In the genomic region with DNA sequence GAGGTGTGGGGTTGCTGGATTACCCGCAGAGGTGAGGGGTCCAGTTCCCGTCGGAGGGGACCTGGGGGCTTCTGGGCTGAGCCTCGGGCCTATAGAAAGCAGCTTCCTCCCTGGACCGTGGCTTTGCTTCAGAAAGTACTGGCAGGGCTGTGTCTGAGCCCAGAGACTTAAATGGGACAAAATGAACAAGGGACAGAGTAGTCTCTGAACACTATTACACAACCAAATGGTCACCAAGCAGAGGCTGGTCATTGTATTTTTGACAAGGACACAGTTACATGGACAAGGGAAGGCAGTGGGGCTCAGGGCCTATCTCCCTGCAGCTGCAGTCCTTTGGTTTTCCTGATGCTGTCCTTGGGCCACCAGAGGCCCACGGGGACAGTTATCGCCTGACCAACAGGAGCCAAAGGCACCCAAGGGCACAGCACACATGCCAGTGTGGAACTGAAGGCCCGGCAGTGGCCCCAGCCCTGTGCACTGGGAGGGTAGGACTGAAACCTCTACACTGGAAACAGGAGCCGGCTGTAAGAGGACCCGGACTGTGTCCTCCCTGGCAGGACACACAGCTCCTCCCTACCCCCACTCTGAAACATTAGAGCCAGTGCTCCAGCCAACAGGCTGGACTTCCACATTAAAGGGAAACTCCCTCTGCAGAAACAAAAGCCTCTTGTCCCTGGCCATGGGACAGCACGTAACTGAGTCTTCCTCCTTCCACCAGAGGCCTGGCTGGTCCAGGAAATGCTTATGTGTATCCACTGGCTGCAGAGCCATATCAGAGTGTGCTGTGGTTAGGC, we compare ENCODE assay signal across 8 cellular contexts. TPM values are rescaled to one million over a fixed set of nuclear protein-coding genes. Genes with fewer than 3 reads are reported as not detected.
A peak's percentile ranks its signal among the peaks of the same experiment; 100 is the strongest.
DNase-seq lines count a peak whose midpoint lies in the region; ATAC-seq and TF ChIP-seq lines count a peak whose summit lies in the region.

No MANE protein-coding gene starts in this region.

- DNase-seq in NCI-H2196 (lab: John Stamatoyannopoulos, UW; ENCODE audit: unreplicated experiment) (peak; percentile 42), right lobe of liver (peak; percentile 65 to 93 (median 91)), stomach (peak; percentile 77), Caco-2 (no peak), DMS53 (lab: John Stamatoyannopoulos, UW) (no peak)

- TF ChIP-seq POLR2A in right lobe of liver (IDR thresholded peaks at IDR 0.05), result peak; percentile 64
- no peak for TF ChIP-seq POLR2A in stomach (IDR thresholded peaks at IDR 0.05)

- no peaks in the 10 kb centered on the region for H3K9me3 Mint-ChIP-seq in Caco-2 (ENCODE audit: unreplicated experiment)

- H3K36me3 ChIP-seq in duodenal mucosa (ENCODE audit: control insufficient read depth in 1 of 2, insufficient read depth in 2 of 2, low read length in 2 of 2) (peaks cover 0 to 31% of the 10 kb centered on the region in 2 donors), right lobe of liver (peaks cover 0 to 10% (median 0%) of the 10 kb centered on the region in 4 donors), stomach (peaks cover 1 to 43% (median 36%) of the 10 kb centered on the region in 4 donors), Caco-2 (ENCODE audit: control insufficient read depth, insufficient read depth, low read length) (peaks cover 1% of the 10 kb centered on the region)

- H3K4me1 ChIP-seq in duodenal mucosa (ENCODE audit: control insufficient read depth in 1 of 2, insufficient read depth in 2 of 2, low read length in 2 of 2) (peaks cover 4 to 7% of the 10 kb centered on the region in 2 donors), right lobe of liver (peaks cover 0 to 59% (median 27%) of the 10 kb centered on the region in 4 donors), stomach (peaks cover 26 to 58% (median 40%) of the 10 kb centered on the region in 4 donors), Caco-2 (peaks cover 24% of the 10 kb centered on the region)

- H3K27ac ChIP-seq in duodenal mucosa (ENCODE audit: low read depth, low read length), result peak overlapping the region; percentile 25
- peak overlapping the region; percentile 70 to 91 (median 79) for H3K27ac ChIP-seq in right lobe of liver
- H3K27ac ChIP-seq in stomach, result peak overlapping the region; percentile 76 to 82 (median 78)

- ATAC-seq in right lobe of liver, result peak; percentile 89 to 97 (median 95)
- ATAC-seq in GM18868 (IDR thresholded peaks at IDR 0.05; ENCODE audit: unreplicated experiment), result no peak
- ATAC-seq in HG02973 (IDR thresholded peaks at IDR 0.05; ENCODE audit: unreplicated experiment), result no peak

- no peak overlapping the region for H3K4me3 Mint-ChIP-seq in Caco-2 (ENCODE audit: unreplicated experiment)

- peaks cover 17% of the 10 kb centered on the region for H3K4me1 Mint-ChIP-seq in Caco-2 (ENCODE audit: low read depth, unreplicated experiment)

- CTCF ChIA-PET in Caco-2 (lab: Charles Lee), result no interaction called here

- H3K27ac Mint-ChIP-seq in Caco-2 (ENCODE audit: unreplicated experiment), result no peak overlapping the region

- WGBS in right lobe of liver (ENCODE audit: insufficient coverage, low coverage, low lambda C conversion rate, missing lambda C conversion rate), result 19% methylated on average over 9 of the region's 11 CpGs
- 49 to 74% (median 54%) methylated on average over 9 to 11 of the region's 11 CpGs for WGBS in stomach, 5 donors

- no peak overlapping the region for H3K9ac ChIP-seq in duodenal mucosa (ENCODE audit: low read depth in 1 of 2, low read length in 2 of 2)

- TF ChIP-seq CTCF in right lobe of liver (IDR thresholded peaks at IDR 0.05) (no peak), stomach (IDR thresholded peaks at IDR 0.05) (no peak), Caco-2 (IDR thresholded peaks at IDR 0.05; ENCODE audit: insufficient read depth in 1 of 2, low read depth in 1 of 2, low read length in 1 of 2, severe bottlenecking in 1 of 2, unreplicated experiment in 1 of 2) (no peak)

- POLR2A ChIA-PET in Caco-2 (lab: Charles Lee), result no interaction called here

- no peaks in the 10 kb centered on the region for H3K27me3 Mint-ChIP-seq in Caco-2 (ENCODE audit: insufficient read depth, unreplicated experiment)

- H3K27me3 ChIP-seq in duodenal mucosa (ENCODE audit: control insufficient read depth in 1 of 2, insufficient read depth in 2 of 2, low read length in 2 of 2) (no peaks in the 10 kb centered on the region), right lobe of liver (no peaks in the 10 kb centered on the region), stomach (no peaks in the 10 kb centered on the region), Caco-2 (replicated peaks; ENCODE audit: control insufficient read depth, insufficient read depth, low read length) (no peaks in the 10 kb centered on the region)

- TF ChIP-seq EP300 in stomach (IDR thresholded peaks at IDR 0.05), result no peak

- peaks cover 12% of the 10 kb centered on the region for H3K36me3 Mint-ChIP-seq in Caco-2 (ENCODE audit: insufficient read depth, unreplicated experiment)

- H3K9me3 ChIP-seq in duodenal mucosa (ENCODE audit: control insufficient read depth in 1 of 2, low read length in 2 of 2), result no peaks in the 10 kb centered on the region
- no peaks in the 10 kb centered on the region for H3K9me3 ChIP-seq in right lobe of liver
- no peaks in the 10 kb centered on the region for H3K9me3 ChIP-seq in stomach
- no peaks in the 10 kb centered on the region for H3K9me3 ChIP-seq in Caco-2

- intact Hi-C loops in right lobe of liver (cut with DNase I), result loop anchor here in 1 of 2 donors (10.0 kb wide), 1 partner anchor 109 kb away; a partner anchor contains a TSS
- intact Hi-C loops in stomach (cut with DNase I; ENCODE audit: low total_unique reads), result loop anchor here (10.0 kb wide), 1 partner anchor 109 kb away; a partner anchor contains a TSS
- intact Hi-C loops in Caco-2 (cut with micrococcal nuclease; ENCODE audit: unreplicated experiment), result no loop called here

- no TSS peak for BruUV-seq in Caco-2 (replicated peaks; lab: Mats Ljungman, UMichigan)

- no peak overlapping the region for H3K4me3 ChIP-seq in duodenal mucosa (ENCODE audit: low read depth in 1 of 2, low read length in 2 of 2)
- H3K4me3 ChIP-seq in right lobe of liver, result no peak overlapping the region
- no peak overlapping the region for H3K4me3 ChIP-seq in stomach
- H3K4me3 ChIP-seq in Caco-2 (ENCODE audit: low read depth, low read length), result no peak overlapping the region

RNA-seq across cellular contexts. Expression of a gene that starts 26.0 kb away (rescaled TPM):
- total RNA-seq in right lobe of liver, result 10 to 100 TPM; 22.7 to 47.6 (median 28.7) TPM
- total RNA-seq in stomach, result 10 to 100 TPM; 23.7 to 76.4 (median 33.8) TPM
- 1 to 10 TPM; 4.1 to 6.4 (median 6.1) TPM for polyA plus RNA-seq in stomach
- total RNA-seq in Caco-2 (2022), result 24.3 and 27.5 TPM in 2 replicates

Comparison
In these comparisons a context has a peak if more than half of its experiments do, and no peak if none do; other contexts are left out.
1. DNase-seq: peak in NCI-H2196 (single experiment), right lobe of liver (3 of 3) and stomach (single experiment); none in Caco-2 (0 of 2) and DMS53 (single experiment).
2. H3K27ac ChIP-seq: peak in every context shown above with its lines; median percentile 79 in right lobe of liver; 78 in stomach; 25 in duodenal mucosa.
3. ATAC-seq: peak in right lobe of liver (4 of 4); none in GM18868 (single experiment) and HG02973 (single experiment).